ENCODE assay signal across 11 cellular contexts in genomic region chr6:49464691-49465090, GRCh38. TPM values are rescaled to one million over a fixed set of nuclear protein-coding genes. Genes with fewer than 3 reads are reported as not detected.
DNase-seq lines count a peak whose midpoint lies in the region; ATAC-seq and TF ChIP-seq lines count a peak whose summit lies in the region.
"Had no signal": no experiment of that assay in that cellular context is flagged by ENCODE, and none has a peak within 500 bp of the region (broad histone marks: within the 10 kb centered on the region; RNA-seq: fewer than 3 reads in every experiment).

No MANE protein-coding gene starts in this region.

- no peak for TF ChIP-seq POLR2A in vagina (IDR thresholded peaks at IDR 0.05)

- no peak for ATAC-seq in activated CD8-positive, alpha-beta T cell treated with anti-CD3 and anti-CD28 coated beads for 36 hours
- no peak for ATAC-seq in naive thymus-derived CD4-positive, alpha-beta T cell
- ATAC-seq in GM18498 (IDR thresholded peaks at IDR 0.05; ENCODE audit: unreplicated experiment) = no peak
- ATAC-seq: mucosa of descending colon had no signal

- peaks cover 27% of the 10 kb centered on the region for H3K4me1 Mint-ChIP-seq in Calu3 (ENCODE audit: low read depth, unreplicated experiment)
- H3K4me1 Mint-ChIP-seq in activated CD8-positive, alpha-beta T cell treated with anti-CD3 and anti-CD28 coated beads for 36 hours (ENCODE audit: low read depth) = peaks cover 38% of the 10 kb centered on the region
- H3K4me1 Mint-ChIP-seq in naive thymus-derived CD4-positive, alpha-beta T cell = peaks cover 36 to 68% (median 54%) of the 10 kb centered on the region in 7 donors

- H3K4me1 ChIP-seq in HEK293 (ENCODE audit: control insufficient read depth, insufficient read depth, low read length) (no peaks in the 10 kb centered on the region), vagina (peaks cover 36% of the 10 kb centered on the region)
- peaks cover 14 to 15% of the 10 kb centered on the region in 2 donors for H3K4me1 ChIP-seq in naive thymus-derived CD4-positive, alpha-beta T cell (ENCODE audit: control insufficient read depth in 2 of 2, insufficient read depth in 2 of 2, low read length in 2 of 2)

- intact Hi-C loops in Calu3 (cut with micrococcal nuclease; ENCODE audit: unreplicated experiment) = loop anchor here (5.0 kb wide), 1 partner anchor 143 kb away; no protein-coding TSS in a partner anchor
- intact Hi-C loops in activated CD8-positive, alpha-beta T cell treated with anti-CD3 and anti-CD28 coated beads for 36 hours (cut with micrococcal nuclease) = no loop called here
- intact Hi-C loops in naive thymus-derived CD4-positive, alpha-beta T cell (cut with micrococcal nuclease) = loop anchor here in 1 of 2 donors (5.0 kb wide), 1 partner anchor 1987 kb away; the partner anchor contains the start of gene CD2AP
- intact Hi-C loops in vagina (cut with DNase I) = no loop called here

- no peak for TF ChIP-seq CTCF in Calu3 (IDR thresholded peaks at IDR 0.05; ENCODE audit: unreplicated experiment)
- no peak for TF ChIP-seq CTCF in HEK293 (tag by site-specific recombination; IDR thresholded peaks at IDR 0.05)
- no peak for TF ChIP-seq CTCF in activated CD8-positive, alpha-beta T cell treated with anti-CD3 and anti-CD28 coated beads for 36 hours (IDR thresholded peaks at IDR 0.05)
- TF ChIP-seq CTCF in vagina (IDR thresholded peaks at IDR 0.05) = no peak

- no peak for DNase-seq in Calu3
- DNase-seq in activated CD8-positive, alpha-beta T cell treated with anti-CD3 and anti-CD28 coated beads for 36 hours = no peak
- DNase-seq in naive thymus-derived CD4-positive, alpha-beta T cell = no peak
- DNase-seq in vagina (ENCODE audit: extremely low spot score in 2 of 2) = no peak
- DNase-seq in NCI-H128 (lab: John Stamatoyannopoulos, UW; ENCODE audit: unreplicated experiment) = no peak
- DNase-seq: activated CD4-positive, alpha-beta T cell treated with anti-CD3 and anti-CD28 coated beads, Interleukin-2, amount 50 U/mL, for 1 hour; DMS79; mucosa of descending colon; NCI-H226 had no signal

- H3K27me3 Mint-ChIP-seq in Calu3 (ENCODE audit: unreplicated experiment) = no peaks in the 10 kb centered on the region
- no peaks in the 10 kb centered on the region for H3K27me3 Mint-ChIP-seq in activated CD8-positive, alpha-beta T cell treated with anti-CD3 and anti-CD28 coated beads for 36 hours
- no peaks in the 10 kb centered on the region for H3K27me3 Mint-ChIP-seq in naive thymus-derived CD4-positive, alpha-beta T cell

- POLR2A ChIA-PET in HEK293 (lab: Yijun Ruan, JAX) = no interaction called here
- POLR2A ChIA-PET in activated CD8-positive, alpha-beta T cell treated with anti-CD3 and anti-CD28 coated beads for 36 hours (lab: Charles Lee) = interaction anchor here (1.1 kb wide), 1 partner anchor 11 kb away, joined by 4 read pairs; no protein-coding TSS in a partner anchor
- POLR2A ChIA-PET in naive thymus-derived CD4-positive, alpha-beta T cell (lab: Charles Lee) = no interaction called here

- H3K9me3 ChIP-seq in HEK293 (ENCODE audit: control insufficient read depth, insufficient read depth, low read depth, low read length) (no peaks in the 10 kb centered on the region), vagina (no peaks in the 10 kb centered on the region)
- no peaks in the 10 kb centered on the region for H3K9me3 ChIP-seq in naive thymus-derived CD4-positive, alpha-beta T cell (ENCODE audit: control insufficient read depth in 2 of 3, low read length in 3 of 3)
- H3K9me3 ChIP-seq: mucosa of descending colon had no signal

- H3K4me3 Mint-ChIP-seq in Calu3 (ENCODE audit: low read depth, unreplicated experiment) = peak overlapping the region; percentile 89
- peak overlapping the region; percentile 91 for H3K4me3 Mint-ChIP-seq in activated CD8-positive, alpha-beta T cell treated with anti-CD3 and anti-CD28 coated beads for 36 hours
- peak overlapping the region; percentile 35 to 100 (median 54) for H3K4me3 Mint-ChIP-seq in naive thymus-derived CD4-positive, alpha-beta T cell

- peaks cover 27% of the 10 kb centered on the region for H3K36me3 Mint-ChIP-seq in Calu3 (ENCODE audit: insufficient read depth, unreplicated experiment)
- H3K36me3 Mint-ChIP-seq in activated CD8-positive, alpha-beta T cell treated with anti-CD3 and anti-CD28 coated beads for 36 hours (ENCODE audit: low read depth) = peaks cover 9% of the 10 kb centered on the region
- peaks cover 0 to 16% (median 9%) of the 10 kb centered on the region in 5 donors for H3K36me3 Mint-ChIP-seq in naive thymus-derived CD4-positive, alpha-beta T cell

- H3K4me3 ChIP-seq in HEK293 (ENCODE audit: low read depth, low read length) = peak overlapping the region; percentile 86; the same call in 1 of the 2 replicates
- no peak overlapping the region for H3K4me3 ChIP-seq in naive thymus-derived CD4-positive, alpha-beta T cell (ENCODE audit: low read length)
- no peak overlapping the region for H3K4me3 ChIP-seq in vagina
- H3K4me3 ChIP-seq: mucosa of descending colon had no signal

- no peaks in the 10 kb centered on the region for H3K27me3 ChIP-seq in naive thymus-derived CD4-positive, alpha-beta T cell (ENCODE audit: control insufficient read depth in 2 of 2, insufficient read depth in 2 of 2, low read length in 2 of 2)
- no peaks in the 10 kb centered on the region for H3K27me3 ChIP-seq in vagina

- H3K36me3 ChIP-seq in HEK293 (ENCODE audit: control insufficient read depth in 2 of 2, insufficient read depth in 1 of 2, low read length in 2 of 2) = peaks cover 0 to 3% of the 10 kb centered on the region in 2 experiments; a peak in 1 of 3 replicates
- peaks cover 0 to 6% (median 0%) of the 10 kb centered on the region in 3 experiments for H3K36me3 ChIP-seq in naive thymus-derived CD4-positive, alpha-beta T cell (ENCODE audit: control insufficient read depth in 2 of 3, insufficient read depth in 3 of 3, low read length in 3 of 3)
- no peaks in the 10 kb centered on the region for H3K36me3 ChIP-seq in vagina

- no peak overlapping the region for H3K27ac ChIP-seq in HEK293 (ENCODE audit: extremely low read depth, low read depth, low read length)
- no peak overlapping the region for H3K27ac ChIP-seq in naive thymus-derived CD4-positive, alpha-beta T cell (ENCODE audit: low read depth, low read length)
- no peak overlapping the region for H3K27ac ChIP-seq in vagina

- H3K27ac Mint-ChIP-seq in Calu3 (ENCODE audit: unreplicated experiment) = peak overlapping the region; percentile 33
- no peak overlapping the region for H3K27ac Mint-ChIP-seq in activated CD8-positive, alpha-beta T cell treated with anti-CD3 and anti-CD28 coated beads for 36 hours
- H3K27ac Mint-ChIP-seq in naive thymus-derived CD4-positive, alpha-beta T cell = peak overlapping the region in 2 of 9 donors; percentile 51 to 96

- CTCF ChIA-PET in Calu3 (lab: Charles Lee) (no interaction called here), HEK293 (lab: Yijun Ruan, JAX) (no interaction called here)
- CTCF ChIA-PET in activated CD8-positive, alpha-beta T cell treated with anti-CD3 and anti-CD28 coated beads for 36 hours (lab: Charles Lee) = interaction anchor here (1.1 kb wide), 1 partner anchor 67 kb away, joined by 3 read pairs; no protein-coding TSS in a partner anchor
- CTCF ChIA-PET in naive thymus-derived CD4-positive, alpha-beta T cell (lab: Charles Lee) = no interaction called here

- peaks cover 2% of the 10 kb centered on the region for H3K9me3 Mint-ChIP-seq in Calu3 (ENCODE audit: low read depth, unreplicated experiment)
- H3K9me3 Mint-ChIP-seq in activated CD8-positive, alpha-beta T cell treated with anti-CD3 and anti-CD28 coated beads for 36 hours = no peaks in the 10 kb centered on the region
- peaks cover 0 to 2% (median 0%) of the 10 kb centered on the region in 11 donors for H3K9me3 Mint-ChIP-seq in naive thymus-derived CD4-positive, alpha-beta T cell

- no TSS peak for BruUV-seq in Calu3 (replicated peaks; lab: Mats Ljungman, UMichigan)

TF ChIP-seq in HEK293, 187 proteins besides CTCF, POLR2A, EP300 and RAD21:
- TF ChIP-seq ZNF335 (tag by site-specific recombination; conservative IDR thresholded peaks at IDR 0.05) = no peak
- no peak for TF ChIP-seq ZSCAN30 (tag by site-specific recombination; IDR thresholded peaks at IDR 0.05)
- no peak for TF ChIP-seq ZNF837 (tag by site-specific recombination; IDR thresholded peaks at IDR 0.05)
- TF ChIP-seq ZBTB26 (tag by site-specific recombination; optimal IDR thresholded peaks at IDR 0.05) = no peak
- TF ChIP-seq KLF8 (tag by site-specific recombination; IDR thresholded peaks at IDR 0.05) = no peak
- TF ChIP-seq ZNF76 (tag by site-specific recombination; IDR thresholded peaks at IDR 0.05; ENCODE audit: borderline replicate concordance, low read depth) = no peak
- no peak for TF ChIP-seq ZNF521 (tag by site-specific recombination; IDR thresholded peaks at IDR 0.05)

RNA-seq across cellular contexts. Expression of gene CENPQ, which starts 1.5 kb away (rescaled TPM):
- 16.4 and 18.8 TPM in 2 replicates for total RNA-seq in Calu3 (2022)
- total RNA-seq in activated CD8-positive, alpha-beta T cell treated with anti-CD3 and anti-CD28 coated beads for 36 hours = 10 to 100 TPM; 14.6 to 17.5 TPM
- total RNA-seq in naive thymus-derived CD4-positive, alpha-beta T cell = 10 to 100 TPM in 1 of 5 experiments, 1 to 10 TPM in 4; 1.2 to 11.4 (median 5.0) TPM
- 1 to 10 TPM; 2.7 to 3.3 TPM for polyA plus RNA-seq in naive thymus-derived CD4-positive, alpha-beta T cell
- 1.7 TPM for total RNA-seq in vagina

RNA-seq across cellular contexts. Expression of gene MMUT, which starts 1.6 kb away (rescaled TPM):
- total RNA-seq in Calu3 (2022) (17.8 and 19.6 TPM in 2 replicates), vagina (11.0 TPM)
- total RNA-seq in activated CD8-positive, alpha-beta T cell treated with anti-CD3 and anti-CD28 coated beads for 36 hours = 10 to 100 TPM; 11.1 to 11.9 TPM
- 10 to 100 TPM in 3 of 5 experiments, 1 to 10 TPM in 2; 6.5 to 15.4 (median 12.5) TPM for total RNA-seq in naive thymus-derived CD4-positive, alpha-beta T cell
- 10 to 100 TPM in 1 of 2 donors, 1 to 10 TPM in 1; 10.0 to 12.4 TPM for polyA plus RNA-seq in naive thymus-derived CD4-positive, alpha-beta T cell

RNA-seq across cellular contexts. Expression of gene GLYATL3, which starts 35.0 kb away (rescaled TPM):
- total RNA-seq in Calu3 (2022) (not detected in 2 replicates), vagina (not detected)
- total RNA-seq in activated CD8-positive, alpha-beta T cell treated with anti-CD3 and anti-CD28 coated beads for 36 hours = not detected
- total RNA-seq in naive thymus-derived CD4-positive, alpha-beta T cell = not detected
- not detected for polyA plus RNA-seq in naive thymus-derived CD4-positive, alpha-beta T cell
- total RNA-seq: mucosa of descending colon had no signal
